ENCODE assay signal across 12 cellular contexts in genomic region chr18:26436176-26437031, GRCh38.
DNase-seq lines count a peak whose midpoint lies in the region; ATAC-seq and TF ChIP-seq lines count a peak whose summit lies in the region.
"Had no signal": no experiment of that assay in that cellular context is flagged by ENCODE, and none has a peak within 500 bp of the region (broad histone marks: within the 10 kb centered on the region; RNA-seq: fewer than 3 reads in every experiment).

No MANE protein-coding gene starts in this region.

- H3K9ac ChIP-seq in endodermal cell (ENCODE audit: extremely low read depth, low read length, poor library complexity, severe bottlenecking) = no peak overlapping the region
- no peak overlapping the region for H3K9ac ChIP-seq in MM.1S (ENCODE audit: low read length)

- H3K9me3 Mint-ChIP-seq in endodermal cell (no peaks in the 10 kb centered on the region), neural crest cell (no peaks in the 10 kb centered on the region)
- H3K9me3 Mint-ChIP-seq: H9 had no signal

- no peak for ATAC-seq in HG02973 (IDR thresholded peaks at IDR 0.05; ENCODE audit: unreplicated experiment)

- no peaks in the 10 kb centered on the region for H3K4me1 ChIP-seq in endodermal cell (ENCODE audit: control insufficient read depth, insufficient read depth, low read length)
- no peaks in the 10 kb centered on the region for H3K4me1 ChIP-seq in MM.1S (ENCODE audit: low read length)
- H3K4me1 ChIP-seq: testis had no signal

- no peak overlapping the region for H3K4me2 ChIP-seq in MM.1S (ENCODE audit: low read depth, low read length)

- H3K4me3 ChIP-seq in endodermal cell (ENCODE audit: low read length) (no peak overlapping the region), MM.1S (ENCODE audit: low read length) (no peak overlapping the region)
- H3K4me3 ChIP-seq: testis had no signal

- H3K27ac Mint-ChIP-seq in endodermal cell (no peak overlapping the region), neural crest cell (ENCODE audit: unreplicated experiment) (peak overlapping the region; percentile 4)

- TF ChIP-seq CTCF in endodermal cell (conservative IDR thresholded peaks at IDR 0.05) (no peak), neural crest cell (conservative IDR thresholded peaks at IDR 0.05) (no peak), MM.1S (IDR thresholded peaks at IDR 0.05; ENCODE audit: low read length) (no peak)

- H3K4me3 Mint-ChIP-seq in endodermal cell (no peak overlapping the region), neural crest cell (no peak overlapping the region)
- H3K4me3 Mint-ChIP-seq: H9 had no signal

- H3K4me1 Mint-ChIP-seq in endodermal cell (no peaks in the 10 kb centered on the region), neural crest cell (peaks cover 17% of the 10 kb centered on the region)

- H3K27me3 Mint-ChIP-seq in endodermal cell (ENCODE audit: insufficient read depth) = peaks cover 13% of the 10 kb centered on the region
- H3K27me3 Mint-ChIP-seq in neural crest cell (ENCODE audit: low read depth) = no peaks in the 10 kb centered on the region

- H3K36me3 ChIP-seq in endodermal cell (ENCODE audit: control insufficient read depth, insufficient read depth, low read length) (no peaks in the 10 kb centered on the region), MM.1S (replicated peaks; ENCODE audit: insufficient read depth, low read length) (no peaks in the 10 kb centered on the region)

- H3K36me3 Mint-ChIP-seq in endodermal cell (ENCODE audit: low read depth) (no peaks in the 10 kb centered on the region), neural crest cell (ENCODE audit: low read depth) (no peaks in the 10 kb centered on the region)

- H3K9me3 ChIP-seq in endodermal cell (ENCODE audit: control insufficient read depth, low read length) = no peaks in the 10 kb centered on the region
- H3K9me3 ChIP-seq in MM.1S (replicated peaks; ENCODE audit: insufficient read depth, low read length) = no peaks in the 10 kb centered on the region
- H3K9me3 ChIP-seq: testis had no signal

- H3K79me2 ChIP-seq in MM.1S (ENCODE audit: low read length) = no peaks in the 10 kb centered on the region

- 85% methylated on average over 8 to 11 of the region's 11 CpGs for WGBS in endodermal cell (ENCODE audit: insufficient coverage in 1 of 2, insufficient read length in 1 of 2), 2 experiments

- H4K20me1 ChIP-seq in MM.1S (ENCODE audit: insufficient read depth, low read length) = no peaks in the 10 kb centered on the region

- H2AFZ ChIP-seq in MM.1S (ENCODE audit: low read length) = no peak overlapping the region

- H3K27me3 ChIP-seq in endodermal cell (ENCODE audit: control insufficient read depth, insufficient read depth, low read length, poor library complexity, severe bottlenecking) (no peaks in the 10 kb centered on the region), MM.1S (replicated peaks; ENCODE audit: insufficient read depth, low read length) (no peaks in the 10 kb centered on the region)
- H3K27me3 ChIP-seq: testis had no signal

- no peaks in the 10 kb centered on the region for H3F3A ChIP-seq in MM.1S (ENCODE audit: insufficient read depth, low read length)

- H3K9me2 ChIP-seq in MM.1S (replicated peaks; ENCODE audit: insufficient read depth, low read length) = no peaks in the 10 kb centered on the region

- H3K27ac ChIP-seq in endodermal cell (ENCODE audit: low read depth, low read length) (peak overlapping the region; percentile 16), MM.1S (ENCODE audit: low read length) (no peak overlapping the region)
- H3K27ac ChIP-seq: testis had no signal

- DNase-seq in DMS53 (lab: John Stamatoyannopoulos, UW) (peak; percentile 59), NCI-H226 (peak; percentile 14), endodermal cell (no peak), neural crest cell (ENCODE audit: low read depth, low spot score) (no peak), NCI-H510A treated with DMSO at 0.1 percent for 48 hours (lab: John Stamatoyannopoulos, UW) (no peak), MM.1S (no peak)
- no peak for DNase-seq in activated naive CD4-positive, alpha-beta T cell treated with Interleukin-2 at 50 U/mL for 16 hours
- DNase-seq: H9, NCI-H1105 treated with DMSO at 0.1 percent for 48 hours, nucleus accumbens, testis had no signal

Comparison
In these comparisons a context has a peak if more than half of its experiments do, and no peak if none do; other contexts are left out.
1. DNase-seq: peak in DMS53 (single experiment) and NCI-H226 (single experiment); none in endodermal cell (single experiment), neural crest cell (single experiment), NCI-H510A treated with DMSO at 0.1 percent for 48 hours (single experiment), MM.1S (single experiment) and activated naive CD4-positive, alpha-beta T cell treated with Interleukin-2 at 50 U/mL for 16 hours (single experiment).